23 cellular contexts compared by ENCODE assay signal in genomic region chr18:35075132-35075531, GRCh38. TPM values are rescaled to one million over a fixed set of nuclear protein-coding genes. Genes with fewer than 3 reads are reported as not detected.
DNase-seq lines count a peak whose midpoint lies in the region; ATAC-seq and TF ChIP-seq lines count a peak whose summit lies in the region.
"Had no signal": no experiment of that assay in that cellular context is flagged by ENCODE, and none has a peak within 500 bp of the region (broad histone marks: within the 10 kb centered on the region; RNA-seq: fewer than 3 reads in every experiment).

No MANE protein-coding gene starts in this region.

- in situ Hi-C loops in GM13977 (cut with MboI; ENCODE audit: low pct_unique_long_range_greater_than_20kb, low sequenced_read_pairs, unreplicated experiment): no loop called here

- peak overlapping the region; percentile 86 to 87 for H3K27ac Mint-ChIP-seq in natural killer cell
- H3K27ac Mint-ChIP-seq in natural killer cell treated with Interleukin-12 subunit alpha and Interleukin-12 subunit beta and Interleukin-15 and Interleukin-18, amount 100 ng/mL, for 72 hours: peak overlapping the region in 1 of 2 donors; percentile 75
- peak overlapping the region; percentile 11 for H3K27ac Mint-ChIP-seq in neural progenitor cell
- H3K27ac Mint-ChIP-seq: activated CD4-positive, alpha-beta memory T cell treated with anti-CD3 and anti-CD28 coated beads for 36 hours; activated T-cell treated with anti-CD3 and anti-CD28 coated beads, Interleukin-2, amount 50 U/mL, for 72 hours; stimulated activated naive B cell treated with anti-CD40 and anti-IgM and Interleukin-4, amounts not matched to agents 10 μg/mL and 1 μg/mL and 100 μg/mL, for 72 hours; T-helper 1 cell treated with Interleukin-12 subunit alpha and Interleukin-12 subunit beta and Interleukin-4 antibody, amounts not matched to agents 30 μg/mL and 1 μg/mL, for 36 hours had no signal

- peaks cover 5% of the 10 kb centered on the region for H4K20me1 ChIP-seq in neural progenitor cell (ENCODE audit: low read depth)

- H3K9me3 Mint-ChIP-seq in natural killer cell: no peaks in the 10 kb centered on the region
- H3K9me3 Mint-ChIP-seq in natural killer cell treated with Interleukin-12 subunit alpha and Interleukin-12 subunit beta and Interleukin-15 and Interleukin-18, amount 100 ng/mL, for 72 hours: no peaks in the 10 kb centered on the region
- H3K9me3 Mint-ChIP-seq in neural progenitor cell: no peaks in the 10 kb centered on the region
- H3K9me3 Mint-ChIP-seq: activated CD4-positive, alpha-beta memory T cell treated with anti-CD3 and anti-CD28 coated beads for 36 hours; activated T-cell treated with anti-CD3 and anti-CD28 coated beads, Interleukin-2, amount 50 U/mL, for 72 hours; CD14-positive monocyte; stimulated activated naive B cell treated with anti-CD40 and anti-IgM and Interleukin-4, amounts not matched to agents 10 μg/mL and 1 μg/mL and 100 μg/mL, for 72 hours; T-helper 1 cell treated with Interleukin-12 subunit alpha and Interleukin-12 subunit beta and Interleukin-4 antibody, amounts not matched to agents 30 μg/mL and 1 μg/mL, for 36 hours had no signal

- ATAC-seq in natural killer cell: no peak
- no peak for ATAC-seq in natural killer cell treated with Interleukin-12 subunit alpha and Interleukin-12 subunit beta and Interleukin-15 and Interleukin-18, amount 100 ng/mL, for 72 hours
- ATAC-seq in heart right ventricle: peak; percentile 56 to 90 (median 80)
- ATAC-seq in HG02870 (IDR thresholded peaks at IDR 0.05; ENCODE audit: unreplicated experiment): no peak
- ATAC-seq in HG02588 (IDR thresholded peaks at IDR 0.05; ENCODE audit: unreplicated experiment): no peak
- ATAC-seq: activated T-cell treated with anti-CD3 and anti-CD28 coated beads, Interleukin-2, amount 50 U/mL, for 72 hours; left lobe of liver; PC-3; SK-N-SH treated with all-trans-retinoic acid at 6 μM for 48 hours; stimulated activated naive B cell treated with anti-CD40 and anti-IgM and Interleukin-4, amounts not matched to agents 10 μg/mL and 1 μg/mL and 100 μg/mL, for 72 hours had no signal

- H3K4me3 Mint-ChIP-seq in natural killer cell: peak overlapping the region; percentile 43
- no peak overlapping the region for H3K4me3 Mint-ChIP-seq in natural killer cell treated with Interleukin-12 subunit alpha and Interleukin-12 subunit beta and Interleukin-15 and Interleukin-18, amount 100 ng/mL, for 72 hours
- no peak overlapping the region for H3K4me3 Mint-ChIP-seq in neural progenitor cell
- H3K4me3 Mint-ChIP-seq: activated CD4-positive, alpha-beta memory T cell treated with anti-CD3 and anti-CD28 coated beads for 36 hours; activated T-cell treated with anti-CD3 and anti-CD28 coated beads, Interleukin-2, amount 50 U/mL, for 72 hours; CD14-positive monocyte; stimulated activated naive B cell treated with anti-CD40 and anti-IgM and Interleukin-4, amounts not matched to agents 10 μg/mL and 1 μg/mL and 100 μg/mL, for 72 hours; T-helper 1 cell treated with Interleukin-12 subunit alpha and Interleukin-12 subunit beta and Interleukin-4 antibody, amounts not matched to agents 30 μg/mL and 1 μg/mL, for 36 hours had no signal

- TF ChIP-seq CTCF in natural killer cell (IDR thresholded peaks at IDR 0.05) (no peak), heart right ventricle (IDR thresholded peaks at IDR 0.05) (no peak), neural progenitor cell (IDR thresholded peaks at IDR 0.05) (no peak), GM13977 (IDR thresholded peaks at IDR 0.05; ENCODE audit: extremely low read depth, insufficient read depth, missing control alignments) (no peak)

- peak overlapping the region; percentile 8 to 80 (median 65) for H3K27ac ChIP-seq in heart right ventricle
- no peak overlapping the region for H3K27ac ChIP-seq in neural progenitor cell
- H3K27ac ChIP-seq: GM23248 had no signal

- H3K4me2 ChIP-seq in neural progenitor cell: no peak overlapping the region

- H3K36me3 ChIP-seq in heart right ventricle (peaks cover 0 to 20% (median 9%) of the 10 kb centered on the region in 9 donors), neural progenitor cell (no peaks in the 10 kb centered on the region)

- H2AFZ ChIP-seq in neural progenitor cell (replicated peaks): no peak overlapping the region
- H2AFZ ChIP-seq: GM23248 had no signal

- 39 to 60% methylated on average over 6 of the region's 6 CpGs for WGBS in heart right ventricle, 2 donors

- no peaks in the 10 kb centered on the region for H3K79me2 ChIP-seq in neural progenitor cell (ENCODE audit: low read depth)

- DNase-seq in natural killer cell (no peak), heart right ventricle (peak in 1 of 2 donors; percentile 31), neural progenitor cell (ENCODE audit: low spot score) (no peak), GM13977 (ENCODE audit: low spot score) (no peak), NCI-H1092 (lab: John Stamatoyannopoulos, UW) (no peak)
- DNase-seq in natural killer cell treated with Interleukin-12 subunit alpha and Interleukin-12 subunit beta and Interleukin-15 and Interleukin-18, amount 100 ng/mL, for 72 hours (ENCODE audit: low spot score): no peak
- DNase-seq: activated CD4-positive, alpha-beta memory T cell treated with anti-CD3 and anti-CD28 coated beads for 36 hours; activated T-cell treated with anti-CD3 and anti-CD28 coated beads, Interleukin-2, amount 50 U/mL, for 72 hours; DMS79; GDM1; GM23248; NCI-H2029; NCI-H524 treated with DMSO at 0.1 percent for 48 hours; occipital lobe; PC-3; stimulated activated naive B cell treated with anti-CD40 and anti-IgM and Interleukin-4, amounts not matched to agents 10 μg/mL and 1 μg/mL and 100 μg/mL, for 72 hours had no signal

- H3K4me1 Mint-ChIP-seq in natural killer cell (peaks cover 81 to 85% of the 10 kb centered on the region in 2 donors), neural progenitor cell (no peaks in the 10 kb centered on the region)
- peaks cover 48 to 64% of the 10 kb centered on the region in 2 donors for H3K4me1 Mint-ChIP-seq in natural killer cell treated with Interleukin-12 subunit alpha and Interleukin-12 subunit beta and Interleukin-15 and Interleukin-18, amount 100 ng/mL, for 72 hours (ENCODE audit: low read depth in 2 of 2)

- H3K27me3 Mint-ChIP-seq in natural killer cell (ENCODE audit: low read depth in 2 of 2) (no peaks in the 10 kb centered on the region), neural progenitor cell (ENCODE audit: insufficient read depth, low read depth) (no peaks in the 10 kb centered on the region)
- H3K27me3 Mint-ChIP-seq in natural killer cell treated with Interleukin-12 subunit alpha and Interleukin-12 subunit beta and Interleukin-15 and Interleukin-18, amount 100 ng/mL, for 72 hours: no peaks in the 10 kb centered on the region
- H3K27me3 Mint-ChIP-seq: activated CD4-positive, alpha-beta memory T cell treated with anti-CD3 and anti-CD28 coated beads for 36 hours; stimulated activated naive B cell treated with anti-CD40 and anti-IgM and Interleukin-4, amounts not matched to agents 10 μg/mL and 1 μg/mL and 100 μg/mL, for 72 hours had no signal

- intact Hi-C loops in natural killer cell (cut with micrococcal nuclease): no loop called here
- intact Hi-C loops in heart right ventricle (cut with DNase I): no loop called here

- H3K36me3 Mint-ChIP-seq in natural killer cell (peaks cover 8% of the 10 kb centered on the region), neural progenitor cell (peaks cover 8% of the 10 kb centered on the region)
- H3K36me3 Mint-ChIP-seq in natural killer cell treated with Interleukin-12 subunit alpha and Interleukin-12 subunit beta and Interleukin-15 and Interleukin-18, amount 100 ng/mL, for 72 hours: peaks cover 12% of the 10 kb centered on the region

- peaks cover 15 to 90% (median 70%) of the 10 kb centered on the region in 9 donors for H3K4me1 ChIP-seq in heart right ventricle
- H3K4me1 ChIP-seq in neural progenitor cell: no peaks in the 10 kb centered on the region

- H3K9me3 ChIP-seq in heart right ventricle (no peaks in the 10 kb centered on the region), neural progenitor cell (ENCODE audit: low read depth) (no peaks in the 10 kb centered on the region)

- H3K9ac ChIP-seq in neural progenitor cell: no peak overlapping the region
- H3K9ac ChIP-seq: GM23248 had no signal

- H3K4me3 ChIP-seq in heart right ventricle: no peak overlapping the region
- H3K4me3 ChIP-seq in neural progenitor cell: no peak overlapping the region
- H3K4me3 ChIP-seq: GM23248, K562 had no signal

- H3K27me3 ChIP-seq in heart right ventricle (no peaks in the 10 kb centered on the region), neural progenitor cell (no peaks in the 10 kb centered on the region)

- H3F3A ChIP-seq in neural progenitor cell (ENCODE audit: low read depth): no peaks in the 10 kb centered on the region

RNA-seq across cellular contexts. Expression of gene MAPRE2, which starts 33.9 kb away (rescaled TPM):
- total RNA-seq in natural killer cell (100 to 1,000 TPM; 159 to 283 (median 207) TPM), heart right ventricle (100 to 1,000 TPM in 8 of 10 donors, 10 to 100 TPM in 2; 63.9 to 211 (median 137) TPM), neural progenitor cell (ENCODE audit: low replicate concordance) (28.9 and 34.6 TPM in 2 replicates)
- total RNA-seq in natural killer cell treated with Interleukin-12 subunit alpha and Interleukin-12 subunit beta and Interleukin-15 and Interleukin-18, amount 100 ng/mL, for 72 hours: 10 to 100 TPM; 32.8 to 44.4 TPM
- 10 to 100 TPM; 31.7 to 71.1 TPM for polyA plus RNA-seq in heart right ventricle

Comparison
In these comparisons a context has a peak if more than half of its experiments do, and no peak if none do; other contexts are left out.
1. ATAC-seq: peak in heart right ventricle (8 of 8); none in natural killer cell (0 of 3), natural killer cell treated with Interleukin-12 subunit alpha and Interleukin-12 subunit beta and Interleukin-15 and Interleukin-18, amount 100 ng/mL, for 72 hours (0 of 2), HG02870 (single experiment) and HG02588 (single experiment).